Comparison of ENCODE assay signal across 8 cellular contexts in the genomic region with DNA sequence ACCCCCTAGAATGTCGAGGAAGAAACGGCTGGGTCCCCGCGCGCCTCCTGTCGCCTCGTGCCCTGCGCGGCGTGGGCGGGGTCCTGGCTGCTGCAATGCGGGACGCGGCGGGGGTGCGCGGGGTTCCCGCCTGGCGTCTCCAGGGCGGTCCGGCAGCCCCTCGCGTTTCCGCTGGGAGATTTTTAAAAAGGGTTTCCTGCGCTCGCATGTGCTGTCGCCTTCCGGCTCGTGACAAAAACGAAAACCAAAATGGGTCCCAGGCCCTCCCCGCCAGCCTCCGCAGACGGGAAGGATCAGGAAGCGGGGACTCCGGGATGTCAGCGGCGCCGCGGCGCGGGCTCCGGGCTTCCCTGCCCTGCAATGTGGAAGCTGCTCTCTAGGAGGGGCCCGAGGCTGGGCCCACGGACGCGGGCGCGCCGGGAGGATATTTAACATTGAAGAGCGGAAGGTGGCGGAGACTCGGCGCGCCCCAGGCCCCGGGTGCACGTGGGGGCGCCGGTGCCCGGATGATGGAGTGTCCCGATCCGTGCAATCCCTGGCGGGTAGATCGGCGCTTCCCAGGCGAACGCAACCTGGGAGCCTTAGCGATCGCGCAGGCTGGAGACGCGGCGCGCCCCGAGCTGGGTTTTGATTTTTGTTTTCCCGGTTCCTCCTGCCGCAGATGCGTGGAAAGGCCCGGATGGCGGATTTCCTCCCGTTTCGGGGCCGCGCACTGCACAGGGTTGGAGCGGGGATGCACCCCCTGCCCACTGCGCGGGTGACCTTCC. TPM values are rescaled to one million over a fixed set of nuclear protein-coding genes. Genes with fewer than 3 reads are reported as not detected.
DNase-seq lines count a peak whose midpoint lies in the region; ATAC-seq and TF ChIP-seq lines count a peak whose summit lies in the region.

No MANE protein-coding gene starts in this region.

- no peaks in the 10 kb centered on the region for H3K27me3 ChIP-seq in RWPE2 (ENCODE audit: insufficient read depth, poor library complexity, severe bottlenecking)
- H3K27me3 ChIP-seq in ovary: no peaks in the 10 kb centered on the region

- intact Hi-C loops in ovary (cut with DNase I): no loop called here

- H3K36me3 ChIP-seq in RWPE2 (ENCODE audit: low read depth) (peaks cover 43% of the 10 kb centered on the region), ovary (no peaks in the 10 kb centered on the region)

- peak; percentile 5 for TF ChIP-seq CTCF in RWPE2 (IDR thresholded peaks at IDR 0.05; ENCODE audit: poor library complexity, severe bottlenecking)
- peak in 1 of 3 donors; percentile 14 for TF ChIP-seq CTCF in ovary (IDR thresholded peaks at IDR 0.05)

- H3K9me3 ChIP-seq in RWPE2 (ENCODE audit: severe bottlenecking) (no peaks in the 10 kb centered on the region), ovary (no peaks in the 10 kb centered on the region)

- 0 to 1% (median 1%) methylated on average over 51 to 86 of the region's 86 CpGs for WGBS in ovary, 3 donors

- peak; percentile 13 to 26 for DNase-seq in AML-193 (lab: John Stamatoyannopoulos, UW)
- DNase-seq in RWPE2 (ENCODE audit: low spot score): no peak
- DNase-seq in activated naive CD4-positive, alpha-beta T cell treated with anti-CD3 and anti-CD28 coated beads, Interleukin-2, amount 50 U/mL, for 16 hours: peak; percentile 78
- peak; percentile 33 for DNase-seq in globus pallidus (ENCODE audit: low spot score)
- peak; percentile 56 to 78 (median 73) for DNase-seq in ovary
- DNase-seq in ureter (ENCODE audit: low spot score): peak; percentile 72

- TF ChIP-seq POLR2A in ovary (IDR thresholded peaks at IDR 0.05): no peak

- TF ChIP-seq EP300 in ovary (IDR thresholded peaks at IDR 0.05): no peak

- ATAC-seq in GM19043 (IDR thresholded peaks at IDR 0.05; ENCODE audit: low read depth, unreplicated experiment): peak; percentile 43
- peak; percentile 46 for ATAC-seq in HG03342 (IDR thresholded peaks at IDR 0.05; ENCODE audit: unreplicated experiment)
- peak; percentile 24; the same call in 2 of the 3 replicates for ATAC-seq in RWPE2 (ENCODE audit: low read depth)

- peak overlapping the region; percentile 64 for H3K27ac ChIP-seq in RWPE2 (ENCODE audit: poor library complexity, severe bottlenecking)
- H3K27ac ChIP-seq in ovary: peak overlapping the region; percentile 31 to 45

- H3K4me3 ChIP-seq in RWPE2 (ENCODE audit: severe bottlenecking) (peak overlapping the region; percentile 93), ovary (peak overlapping the region; percentile 58)

- peaks cover 34% of the 10 kb centered on the region for H3K4me1 ChIP-seq in RWPE2 (ENCODE audit: insufficient read depth, poor library complexity, severe bottlenecking)
- H3K4me1 ChIP-seq in ovary (ENCODE audit: insufficient read depth): peaks cover 9% of the 10 kb centered on the region

RNA-seq across cellular contexts. Expression of gene PFKP, which starts 1.0 kb away (rescaled TPM):
- total RNA-seq in ovary (10 to 100 TPM; 12.4 to 43.4 (median 23.1) TPM), ureter (67.8 TPM)
- 10 to 100 TPM; 19.6 to 74.9 TPM for polyA plus RNA-seq in ovary
